Comparison of ENCODE assay signal across 8 cellular contexts in genomic region chr15:23565395-23566069, GRCh38. TPM values are rescaled to one million over a fixed set of nuclear protein-coding genes. Genes with fewer than 3 reads are reported as not detected.
DNase-seq lines count a peak whose midpoint lies in the region; ATAC-seq and TF ChIP-seq lines count a peak whose summit lies in the region.

MKRN3 (plus strand) TSS chr15:23565674; CDS start chr15:23565783, 109 bp downstream.

- H3K4me1 ChIP-seq in skeletal muscle tissue (ENCODE audit: control insufficient read depth in 3 of 3, insufficient read depth in 3 of 3, low read length in 3 of 3), result peaks cover 0 to 12% (median 3%) of the 10 kb centered on the region in 3 donors

- peak within 1 kb of the TSS; percentile 83 for H3K27ac ChIP-seq in skeletal muscle tissue (ENCODE audit: low read depth, low read length)

- ATAC-seq in GM18909 (IDR thresholded peaks at IDR 0.05; ENCODE audit: poor library complexity, unreplicated experiment) (peak; percentile 67), GM18873 (IDR thresholded peaks at IDR 0.05; ENCODE audit: low FRiP score, unreplicated experiment) (no peak)

- peaks cover 0 to 11% (median 6%) of the 10 kb centered on the region in 3 donors for H3K27me3 ChIP-seq in skeletal muscle tissue (ENCODE audit: control insufficient read depth in 3 of 3, insufficient read depth in 3 of 3, low read length in 3 of 3)

- no peaks in the 10 kb centered on the region for H3K36me3 ChIP-seq in skeletal muscle tissue (ENCODE audit: control insufficient read depth in 3 of 3, insufficient read depth in 3 of 3, low read length in 3 of 3)

- H3K4me3 ChIP-seq in skeletal muscle tissue (ENCODE audit: low read length in 3 of 3), result peak within 1 kb of the TSS; percentile 71 to 77 (median 77)

- H3K9ac ChIP-seq in skeletal muscle tissue (ENCODE audit: low read depth in 1 of 3, low read length in 3 of 3), result peak within 1 kb of the TSS; percentile 79 to 88 (median 85)

- in situ Hi-C loops in GM13976 (cut with MboI; ENCODE audit: low sequenced_read_pairs, unreplicated experiment), result no loop called here

- TF ChIP-seq CTCF in GM13976 (IDR thresholded peaks at IDR 0.05; ENCODE audit: borderline replicate concordance, control extremely low read depth, extremely low read depth, insufficient read depth, missing control alignments), result no peak

- H3K9me3 ChIP-seq in skeletal muscle tissue (ENCODE audit: control insufficient read depth in 3 of 3, low read length in 3 of 3), result no peaks in the 10 kb centered on the region

- DNase-seq in NCI-H2227 treated with DMSO at 0.1 percent for 48 hours (lab: John Stamatoyannopoulos, UW) (peak; percentile 91), activated T-cell treated with anti-CD3 and anti-CD28 coated beads for 24 hours (ENCODE audit: low read depth) (peak; percentile 32), foreskin melanocyte (peak; percentile 48), dedifferentiated amniotic fluid mesenchymal stem cell (ENCODE audit: extremely low spot score) (no peak), GM13976 (ENCODE audit: low spot score) (no peak)

RNA-seq across cellular contexts. Expression of gene MKRN3, which starts in this region (rescaled TPM):
- 1.6 TPM for total RNA-seq in skeletal muscle tissue

Comparison
In these comparisons a context has a peak if more than half of its experiments do, and no peak if none do; other contexts are left out.
1. DNase-seq: peak in NCI-H2227 treated with DMSO at 0.1 percent for 48 hours (single experiment), activated T-cell treated with anti-CD3 and anti-CD28 coated beads for 24 hours (single experiment) and foreskin melanocyte (single experiment); none in dedifferentiated amniotic fluid mesenchymal stem cell (single experiment) and GM13976 (single experiment).